Comparison of ENCODE assay signal across 9 cellular contexts in genomic region chr6:87714093-87714809, GRCh38. TPM values are rescaled to one million over a fixed set of nuclear protein-coding genes. Genes with fewer than 3 reads are reported as not detected.
DNase-seq lines count a peak whose midpoint lies in the region; ATAC-seq and TF ChIP-seq lines count a peak whose summit lies in the region.
"Had no signal": no experiment of that assay in that cellular context is flagged by ENCODE, and none has a peak within 500 bp of the region (broad histone marks: within the 10 kb centered on the region; RNA-seq: fewer than 3 reads in every experiment).

No MANE protein-coding gene starts in this region.

- DNase-seq in A172 (ENCODE audit: low spot score): peak; percentile 63
- DNase-seq in LHCN-M2 (ENCODE audit: low read depth): peak; percentile 84
- DNase-seq in chondrocyte (ENCODE audit: low spot score): no peak
- no peak for DNase-seq in C1 segment of cervical spinal cord (lab: John Stamatoyannopoulos, UW)
- no peak for DNase-seq in ecto neural progenitor cell (ENCODE audit: low spot score)
- no peak for DNase-seq in NCI-H1417 (lab: John Stamatoyannopoulos, UW)
- DNase-seq: Calu3 had no signal

- no peak for TF ChIP-seq CTCF in chondrocyte (IDR thresholded peaks at IDR 0.05)

- no peaks in the 10 kb centered on the region for H3K9me3 Mint-ChIP-seq in chondrocyte (ENCODE audit: low read depth)

- H3K27ac Mint-ChIP-seq in chondrocyte (ENCODE audit: unreplicated experiment): peak overlapping the region; percentile 52

- H3K4me3 Mint-ChIP-seq in chondrocyte (ENCODE audit: unreplicated experiment): no peak overlapping the region

- no peaks in the 10 kb centered on the region for H3K36me3 Mint-ChIP-seq in chondrocyte (ENCODE audit: low read depth)

- H3K4me1 Mint-ChIP-seq in chondrocyte (ENCODE audit: low read depth): peaks cover 14% of the 10 kb centered on the region

- ATAC-seq in GM19023 (IDR thresholded peaks at IDR 0.05; ENCODE audit: unreplicated experiment) (peak; percentile 53), HG03039 (IDR thresholded peaks at IDR 0.05; ENCODE audit: unreplicated experiment) (no peak)

- H3K27me3 Mint-ChIP-seq in chondrocyte (ENCODE audit: low read depth): no peaks in the 10 kb centered on the region

RNA-seq across cellular contexts. Expression of gene AKIRIN2, which starts 12.2 kb away (rescaled TPM):
- total RNA-seq in A172 (2014; rRNA removed; shearing (Covaris generic)): 13.5 and 16.7 TPM in 2 replicates
- total RNA-seq in LHCN-M2 (2014; rRNA removed): 15.3 and 19.1 TPM in 2 replicates
- 41.1 TPM for polyA plus RNA-seq in LHCN-M2 (2012)
- total RNA-seq in chondrocyte: 36.6 to 40.0 TPM (median 40.0 TPM) in 3 replicates

Comparison
In these comparisons a context has a peak if more than half of its experiments do, and no peak if none do; other contexts are left out.
1. DNase-seq: peak in A172 (single experiment) and LHCN-M2 (single experiment); none in chondrocyte (single experiment), C1 segment of cervical spinal cord (0 of 14), ecto neural progenitor cell (single experiment) and NCI-H1417 (0 of 3).